23 cellular contexts compared by ENCODE assay signal in genomic region chr14:93195316-93195999, GRCh38.
"Had no signal": no experiment of that assay in that cellular context is flagged by ENCODE, and none has a peak within 500 bp of the region (broad histone marks: within the 10 kb centered on the region; RNA-seq: fewer than 3 reads in every experiment).

No MANE protein-coding gene starts in this region.

- H3K4me3 ChIP-seq: dorsolateral prefrontal cortex, esophagus squamous epithelium, pancreas, sigmoid colon, thyroid gland had no signal

- H3K27me3 ChIP-seq: dorsolateral prefrontal cortex, esophagus squamous epithelium, pancreas, sigmoid colon, thyroid gland had no signal

- DNase-seq: activated B cell treated with CpG ODN at 0.5 μM for 24 hours; activated CD4-positive, alpha-beta T cell treated with anti-CD3 and anti-CD28 coated beads for 36 hours; activated CD4-positive, alpha-beta T cell treated with anti-CD3 and anti-CD28 coated beads, Interleukin-2, amount 50 U/mL, for 4 hours; activated CD8-positive, alpha-beta memory T cell treated with anti-CD3 and anti-CD28 coated beads for 24 hours; activated CD8-positive, alpha-beta memory T cell treated with anti-CD3 and anti-CD28 coated beads, Interleukin-2, amount 50 U/mL, for 4 hours; activated T-cell treated with anti-CD3 and anti-CD28 coated beads, Interleukin-2, amount 50 U/mL, for 24 hours; aorta; central memory CD4-positive, alpha-beta T cell; dorsolateral prefrontal cortex; endodermal cell; esophagus squamous epithelium; kidney; nephron progenitor cell; pancreas; sigmoid colon; stimulated activated CD4-positive, alpha-beta T cell treated with anti-CD3 and anti-CD28 coated beads, Interleukin-4, amount 100 ng/mL, for 4 hours; substantia nigra; SW 1271; T-helper 17 cell; thyroid gland had no signal

- H3K9me3 ChIP-seq: esophagus squamous epithelium, pancreas, sigmoid colon, thyroid gland had no signal

- FAIRE-seq: colon, kidney, pancreas had no signal

- H3K36me3 ChIP-seq: pancreas, sigmoid colon, thyroid gland had no signal

- H3K27ac ChIP-seq: dorsolateral prefrontal cortex, esophagus squamous epithelium, pancreas, sigmoid colon, thyroid gland had no signal

- H3K4me1 ChIP-seq: pancreas, sigmoid colon, thyroid gland had no signal

- ATAC-seq: activated CD4-positive, alpha-beta T cell treated with anti-CD3 and anti-CD28 coated beads for 36 hours; activated naive CD4-positive, alpha-beta T cell treated with anti-CD3 and anti-CD28 coated beads, Interleukin-2, amount 50 U/mL, for 72 hours; activated T-helper 17 cell treated with anti-CD3 and anti-CD28 coated beads, Interleukin-2, amount 50 U/mL, for 72 hours; pancreas; T-helper 17 cell had no signal
